6 cellular contexts compared by ENCODE assay signal in genomic region chr19:799076-799881, GRCh38. TPM values are rescaled to one million over a fixed set of nuclear protein-coding genes. Genes with fewer than 3 reads are reported as not detected.
DNase-seq lines count a peak whose midpoint lies in the region; ATAC-seq and TF ChIP-seq lines count a peak whose summit lies in the region.

No MANE protein-coding gene starts in this region.

- peak overlapping the region; percentile 89 for H3K4me3 Mint-ChIP-seq in CD4-positive, alpha-beta T cell

- peak overlapping the region; percentile 87 for H3K27ac Mint-ChIP-seq in CD4-positive, alpha-beta T cell

- no peak for TF ChIP-seq POLR2A in spleen (IDR thresholded peaks at IDR 0.05)

- peak in 3 of 10 experiments; percentile 17 to 30 (median 24) for DNase-seq in CD4-positive, alpha-beta T cell
- DNase-seq in NCI-H69 (lab: John Stamatoyannopoulos, UW) = peak; percentile 22
- DNase-seq in epithelial cell of esophagus (ENCODE audit: low read depth) = peak; percentile 47
- no peak for DNase-seq in spleen
- no peak for DNase-seq in NCI-H1048 (lab: John Stamatoyannopoulos, UW)

- H3K9me3 ChIP-seq in CD4-positive, alpha-beta T cell (ENCODE audit: control insufficient read depth, low read length) = no peaks in the 10 kb centered on the region
- no peaks in the 10 kb centered on the region for H3K9me3 ChIP-seq in spleen

- H3K27ac ChIP-seq in CD4-positive, alpha-beta T cell (ENCODE audit: low read depth, low read length) = peak overlapping the region; percentile 53
- H3K27ac ChIP-seq in spleen = peak overlapping the region; percentile 80 to 100 (median 99)

- H3K36me3 ChIP-seq in spleen = peaks cover 0 to 52% (median 17%) of the 10 kb centered on the region in 6 donors

- CTCF ChIA-PET in CD4-positive, alpha-beta T cell (lab: Charles Lee) = no interaction called here

- intact Hi-C loops in CD4-positive, alpha-beta T cell (cut with DNase I, micrococcal nuclease) = loop anchor here (5.0 to 10.0 kb wide), 4 partner anchors 137 to 446 kb away; partner anchors contain the start of genes ATP5F1D (in 1 of the 2), GPX4 (in 1 of the 2), MIDN (in 1 of the 2) and RNF126 (in 1 of the 2)
- intact Hi-C loops in spleen (cut with DNase I; ENCODE audit: low total_unique reads) = no loop called here

- H3K27me3 ChIP-seq in CD4-positive, alpha-beta T cell (ENCODE audit: control insufficient read depth, insufficient read depth, low read length) = no peaks in the 10 kb centered on the region
- H3K27me3 ChIP-seq in spleen (replicated peaks in 1 of 7) = no peaks in the 10 kb centered on the region

- TF ChIP-seq CTCF in CD4-positive, alpha-beta T cell (IDR thresholded peaks at IDR 0.05) = no peak
- TF ChIP-seq CTCF in epithelial cell of esophagus (IDR thresholded peaks at IDR 0.05; ENCODE audit: insufficient read depth, low read depth, low read length, missing control alignments) = peak; percentile 40
- TF ChIP-seq CTCF in spleen (IDR thresholded peaks at IDR 0.05 in 8 of 11, conservative IDR thresholded peaks at IDR 0.05 in 3 of 11) = no peak

- peaks cover 54% of the 10 kb centered on the region for H3K4me1 Mint-ChIP-seq in CD4-positive, alpha-beta T cell (ENCODE audit: low read depth)

- no peak for ATAC-seq in CD4-positive, alpha-beta T cell (ENCODE audit: poor library complexity)
- ATAC-seq in esophagus mucosa = no peak

- H3K4me3 ChIP-seq in epithelial cell of esophagus (ENCODE audit: low read length) = peak overlapping the region; percentile 54
- peak overlapping the region; percentile 80 to 99 (median 91) for H3K4me3 ChIP-seq in spleen

- POLR2A ChIA-PET in CD4-positive, alpha-beta T cell (lab: Charles Lee) = no interaction called here

- peaks cover 52% of the 10 kb centered on the region for H3K36me3 Mint-ChIP-seq in CD4-positive, alpha-beta T cell (ENCODE audit: low read depth)

- H3K27me3 Mint-ChIP-seq in CD4-positive, alpha-beta T cell = no peaks in the 10 kb centered on the region

- H3K9me3 Mint-ChIP-seq in CD4-positive, alpha-beta T cell = no peaks in the 10 kb centered on the region

- peaks cover 54 to 78% (median 71%) of the 10 kb centered on the region in 6 donors for H3K4me1 ChIP-seq in spleen

- WGBS in spleen, 5 donors = 12 to 26% (median 18%) methylated on average over 21 to 28 of the region's 28 CpGs

RNA-seq across cellular contexts. Expression of gene PTBP1, which starts 2.0 kb away (rescaled TPM):
- 100 to 1,000 TPM; 246 to 252 TPM for total RNA-seq in CD4-positive, alpha-beta T cell
- total RNA-seq in spleen (100 to 1,000 TPM; 147 to 305 (median 247) TPM), esophagus mucosa (279 TPM)
- polyA plus RNA-seq in spleen = 100 to 1,000 TPM in 1 of 3 donors, 10 to 100 TPM in 2; 89.9 to 130 (median 98.6) TPM

RNA-seq across cellular contexts. Expression of gene PLPPR3, which starts 22.5 kb away (rescaled TPM):
- not detected for total RNA-seq in CD4-positive, alpha-beta T cell
- under 1 TPM in 5 of 7 donors, not detected in 2; 0.27 to 0.79 (median 0.43) TPM for total RNA-seq in spleen
- under 1 TPM in 1 of 3 donors, not detected in 2; 0.03 TPM for polyA plus RNA-seq in spleen
- not detected for total RNA-seq in esophagus mucosa

RNA-seq across cellular contexts. Expression of gene AZU1, which starts 28.4 kb away (rescaled TPM):
- total RNA-seq in CD4-positive, alpha-beta T cell = under 1 TPM; 0.47 to 0.49 TPM
- total RNA-seq in spleen (10 to 100 TPM in 3 of 7 donors, 1 to 10 TPM in 4; 3.1 to 69.7 (median 9.6) TPM), esophagus mucosa (not detected)
- polyA plus RNA-seq in spleen = 1 to 10 TPM; 1.7 to 7.6 (median 4.2) TPM

RNA-seq across cellular contexts. Expression of gene PRTN3, which starts 41.5 kb away (rescaled TPM):
- not detected for total RNA-seq in CD4-positive, alpha-beta T cell
- total RNA-seq in spleen = 100 to 1,000 TPM in 1 of 7 donors, 10 to 100 TPM in 3, 1 to 10 TPM in 3; 2.8 to 168 (median 11.7) TPM
- polyA plus RNA-seq in spleen = 1 to 10 TPM in 2 of 3 donors, under 1 TPM in 1; 0.89 to 3.3 (median 1.3) TPM
- not detected for total RNA-seq in esophagus mucosa

RNA-seq across cellular contexts. Expression of gene MISP, which starts 48.4 kb away (rescaled TPM):
- total RNA-seq in CD4-positive, alpha-beta T cell = not detected
- total RNA-seq in spleen (not detected), esophagus mucosa (0.40 TPM)
- under 1 TPM in 1 of 3 donors, not detected in 2; 0.13 TPM for polyA plus RNA-seq in spleen

Comparison
In these comparisons a context has a peak if more than half of its experiments do, and no peak if none do; other contexts are left out.
1. DNase-seq: peak in NCI-H69 (single experiment) and epithelial cell of esophagus (single experiment); none in spleen (single experiment) and NCI-H1048 (single experiment).